Comparison of ENCODE assay signal across 21 cellular contexts in the genomic region with DNA sequence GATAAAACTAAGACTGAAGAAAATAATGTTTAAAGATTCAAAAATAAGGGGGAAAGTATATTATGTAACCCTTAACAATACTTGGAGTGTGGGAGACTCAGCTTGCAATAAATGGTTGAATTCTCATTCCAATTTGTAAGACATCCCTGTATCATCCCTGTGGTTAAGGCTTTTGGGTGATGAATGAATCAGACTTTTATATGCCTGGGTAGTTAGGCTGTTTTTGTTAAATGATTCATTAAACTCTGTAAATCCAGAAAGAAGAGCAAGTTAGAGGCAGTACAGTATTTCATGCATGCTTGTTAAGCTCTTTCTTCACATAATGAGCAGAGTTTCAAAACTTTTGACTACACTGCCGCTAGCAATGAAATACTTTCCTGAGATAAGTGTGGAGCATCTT.
"Had no signal": no experiment of that assay in that cellular context is flagged by ENCODE, and none has a peak within 500 bp of the region (broad histone marks: within the 10 kb centered on the region; RNA-seq: fewer than 3 reads in every experiment).

No MANE protein-coding gene starts in this region.

- DNase-seq: effector CD4-positive, alpha-beta T cell; endodermal cell; heart right ventricle; hypothalamus; left cardiac atrium; left ventricle myocardium inferior; lower lobe of right lung; posterior cingulate gyrus; small intestine; stimulated activated CD4-positive, alpha-beta T cell treated with anti-CD3 and anti-CD28 coated beads, Interleukin-12 subunit alpha, Interleukin-12 subunit beta, amount 100 ng/mL, for 4 hours; stimulated activated naive CD4-positive, alpha-beta T cell treated with Interleukin-2 at 50 U/mL for 16 hours; trophoblast cell had no signal

- H3K27ac Mint-ChIP-seq: endodermal cell; memory B cell; mesothelial cell of epicardium; natural killer cell treated with Interleukin-12 subunit alpha and Interleukin-12 subunit beta and Interleukin-15 and Interleukin-18, amount 100 ng/mL, for 72 hours had no signal

- H3K4me1 ChIP-seq: heart right ventricle, left ventricle myocardium inferior, lower lobe of right lung, right atrium auricular region had no signal

- FAIRE-seq: endothelial cell of umbilical vein, frontal cortex, islet of Langerhans, urothelium cell line had no signal

- ATAC-seq: heart right ventricle; left cardiac atrium; lower lobe of right lung; natural killer cell treated with Interleukin-12 subunit alpha and Interleukin-12 subunit beta and Interleukin-15 and Interleukin-18, amount 100 ng/mL, for 72 hours had no signal

- H3K27me3 Mint-ChIP-seq: memory B cell; natural killer cell treated with Interleukin-12 subunit alpha and Interleukin-12 subunit beta and Interleukin-15 and Interleukin-18, amount 100 ng/mL, for 72 hours had no signal

- H3K9me3 ChIP-seq: heart right ventricle, left ventricle myocardium inferior, lower lobe of right lung, right atrium auricular region had no signal

- H3K4me3 Mint-ChIP-seq: endodermal cell; memory B cell; mesothelial cell of epicardium; natural killer cell treated with Interleukin-12 subunit alpha and Interleukin-12 subunit beta and Interleukin-15 and Interleukin-18, amount 100 ng/mL, for 72 hours had no signal

- H3K27ac ChIP-seq: coronary artery, heart right ventricle, left ventricle myocardium inferior, lower lobe of right lung, right atrium auricular region had no signal

- H3K36me3 ChIP-seq: heart right ventricle, left ventricle myocardium inferior, lower lobe of right lung, right atrium auricular region had no signal

- H3K4me1 Mint-ChIP-seq: endodermal cell, memory B cell, mesothelial cell of epicardium had no signal

- H3K36me3 Mint-ChIP-seq: memory B cell; mesothelial cell of epicardium; natural killer cell treated with Interleukin-12 subunit alpha and Interleukin-12 subunit beta and Interleukin-15 and Interleukin-18, amount 100 ng/mL, for 72 hours had no signal

- H3K27me3 ChIP-seq: heart right ventricle, right atrium auricular region had no signal

- H3K4me3 ChIP-seq: coronary artery, heart right ventricle, left ventricle myocardium inferior, lower lobe of right lung, right atrium auricular region had no signal

- H3K9me3 Mint-ChIP-seq: endodermal cell; memory B cell; mesothelial cell of epicardium; natural killer cell treated with Interleukin-12 subunit alpha and Interleukin-12 subunit beta and Interleukin-15 and Interleukin-18, amount 100 ng/mL, for 72 hours had no signal
